Comparison of ENCODE assay signal across 14 cellular contexts in the genomic region with DNA sequence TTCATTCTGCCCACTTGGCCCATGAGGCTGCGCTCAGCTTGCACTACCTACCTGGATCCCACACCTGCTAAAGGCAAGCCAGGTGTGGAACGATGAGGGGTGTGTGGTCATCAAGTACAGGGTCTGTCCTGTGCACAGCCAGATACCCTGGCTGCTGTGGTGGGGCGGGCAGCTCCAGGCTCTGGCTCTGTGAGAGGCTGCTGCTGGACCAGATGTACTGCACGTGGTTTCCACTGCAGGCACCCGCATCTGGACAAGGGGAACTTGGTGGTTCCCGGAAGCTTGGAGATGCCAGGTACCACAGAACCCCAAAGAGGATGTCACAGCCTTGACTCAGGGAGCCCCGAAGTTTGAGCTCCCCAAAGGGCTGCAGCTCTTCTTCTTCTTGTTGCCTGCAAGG.
DNase-seq lines count a peak whose midpoint lies in the region; ATAC-seq and TF ChIP-seq lines count a peak whose summit lies in the region.
"Had no signal": no experiment of that assay in that cellular context is flagged by ENCODE, and none has a peak within 500 bp of the region (broad histone marks: within the 10 kb centered on the region; RNA-seq: fewer than 3 reads in every experiment).

No MANE protein-coding gene starts in this region.

- no peak overlapping the region for H3K4me3 Mint-ChIP-seq in chondrocyte (ENCODE audit: unreplicated experiment)
- H3K4me3 Mint-ChIP-seq: B cell; CD4-positive, alpha-beta T cell had no signal

- no peaks in the 10 kb centered on the region for H3K4me1 ChIP-seq in trophoblast cell (ENCODE audit: control insufficient read depth in 1 of 2, insufficient read depth in 2 of 2, low read length in 2 of 2)
- peaks cover 0 to 6% (median 0%) of the 10 kb centered on the region in 4 donors for H3K4me1 ChIP-seq in esophagus muscularis mucosa

- H4K12ac ChIP-seq in trophoblast cell (ENCODE audit: low read depth, low read length), result no peak overlapping the region

- no peaks in the 10 kb centered on the region for H3K79me2 ChIP-seq in trophoblast cell (ENCODE audit: control insufficient read depth, insufficient read depth, low read length, poor library complexity)

- peak; percentile 2 for DNase-seq in left ventricle myocardium superior
- DNase-seq in Right ventricle myocardium inferior (ENCODE audit: missing footprints), result no peak
- DNase-seq in chondrocyte (ENCODE audit: low spot score), result peak; percentile 74
- DNase-seq in trophoblast cell, result no peak
- no peak for DNase-seq in esophagus muscularis mucosa (ENCODE audit: extremely low spot score)
- DNase-seq in activated CD4-positive, CD25-positive, alpha-beta regulatory T cell treated with anti-CD3 and anti-CD28 coated beads, Interleukin-2, amount 50 U/mL, for 72 hours, result no peak
- no peak for DNase-seq in amygdala (lab: John Stamatoyannopoulos, UW)
- DNase-seq: C1 segment of cervical spinal cord; Calu3; CD4-positive, alpha-beta T cell; DMS 273 treated with DMSO at 0.1 percent for 48 hours; GM23248 had no signal

- H3K27ac ChIP-seq in trophoblast cell (ENCODE audit: low read depth, low read length) (no peak overlapping the region), esophagus muscularis mucosa (replicated peaks in 1 of 4) (no peak overlapping the region)
- H3K27ac ChIP-seq: GM23248 had no signal

- H3K14ac ChIP-seq in trophoblast cell (ENCODE audit: low read length), result no peak overlapping the region

- TF ChIP-seq POLR2A in esophagus muscularis mucosa (IDR thresholded peaks at IDR 0.05; ENCODE audit: low read depth), result no peak

- no peak overlapping the region for H2BK5ac ChIP-seq in trophoblast cell (ENCODE audit: low read depth, low read length, poor library complexity)

- no peaks in the 10 kb centered on the region for H3K36me3 ChIP-seq in trophoblast cell (ENCODE audit: control insufficient read depth in 1 of 2, insufficient read depth in 2 of 2, low read length in 2 of 2)
- no peaks in the 10 kb centered on the region for H3K36me3 ChIP-seq in esophagus muscularis mucosa

- H3K36me3 Mint-ChIP-seq in chondrocyte (ENCODE audit: low read depth), result peaks cover 1% of the 10 kb centered on the region

- no peak overlapping the region for H2AK5ac ChIP-seq in trophoblast cell (ENCODE audit: low read length)

- H3K27me3 ChIP-seq in trophoblast cell (ENCODE audit: insufficient read depth, low read length) (no peaks in the 10 kb centered on the region), esophagus muscularis mucosa (no peaks in the 10 kb centered on the region)

- no peak overlapping the region for H4K91ac ChIP-seq in trophoblast cell (ENCODE audit: low read depth, low read length)

- no peak overlapping the region for H3K18ac ChIP-seq in trophoblast cell (ENCODE audit: low read length)

- H2BK12ac ChIP-seq in trophoblast cell (ENCODE audit: low read length), result no peak overlapping the region

- H2AFZ ChIP-seq in trophoblast cell (ENCODE audit: insufficient read depth, low read length, poor library complexity), result no peak overlapping the region
- H2AFZ ChIP-seq: GM23248 had no signal

- TF ChIP-seq CTCF in chondrocyte (IDR thresholded peaks at IDR 0.05) (no peak), esophagus muscularis mucosa (IDR thresholded peaks at IDR 0.05) (no peak)

- H3K9ac ChIP-seq in trophoblast cell (ENCODE audit: low read length), result peak overlapping the region; percentile 38
- H3K9ac ChIP-seq: GM23248 had no signal

- no peak overlapping the region for H3K4me2 ChIP-seq in trophoblast cell (ENCODE audit: low read length)

- no peak overlapping the region for H2BK120ac ChIP-seq in trophoblast cell (ENCODE audit: insufficient read depth, low read length, poor library complexity)

- intact Hi-C loops in left ventricle myocardium superior (cut with micrococcal nuclease), result no loop called here
- intact Hi-C loops in Right ventricle myocardium inferior (cut with DNase I), result no loop called here
- intact Hi-C loops in esophagus muscularis mucosa (cut with DNase I), result no loop called here

- no peak overlapping the region for H3K4ac ChIP-seq in trophoblast cell (ENCODE audit: low read depth, low read length)

- H3K4me1 Mint-ChIP-seq in chondrocyte (ENCODE audit: low read depth), result peaks cover 5% of the 10 kb centered on the region
- H3K4me1 Mint-ChIP-seq: B cell had no signal

- no peaks in the 10 kb centered on the region for H3K27me3 Mint-ChIP-seq in chondrocyte (ENCODE audit: low read depth)
- H3K27me3 Mint-ChIP-seq: B cell; CD4-positive, alpha-beta T cell had no signal

- no peak overlapping the region for H3K27ac Mint-ChIP-seq in chondrocyte (ENCODE audit: unreplicated experiment)
- H3K27ac Mint-ChIP-seq: B cell; CD4-positive, alpha-beta T cell had no signal

- H3K4me3 ChIP-seq in trophoblast cell (ENCODE audit: low read depth, low read length) (no peak overlapping the region), esophagus muscularis mucosa (no peak overlapping the region)
- H3K4me3 ChIP-seq: GM12878, GM23248 had no signal

- WGBS in trophoblast cell (ENCODE audit: extremely low coverage, insufficient coverage, insufficient read length), result no CpG with 5 or more reads among the region's 7 CpGs
- 98% methylated on average over 7 of the region's 7 CpGs for WGBS in esophagus muscularis mucosa

- peaks cover 7% of the 10 kb centered on the region for H3K9me3 ChIP-seq in trophoblast cell (ENCODE audit: insufficient read depth, low read depth, low read length)
- peaks cover 6 to 31% (median 30%) of the 10 kb centered on the region in 4 donors for H3K9me3 ChIP-seq in esophagus muscularis mucosa

- H3K9me3 Mint-ChIP-seq in chondrocyte (ENCODE audit: low read depth), result peaks cover 34% of the 10 kb centered on the region

- TF ChIP-seq EP300 in esophagus muscularis mucosa (IDR thresholded peaks at IDR 0.05), result no peak

- no peaks in the 10 kb centered on the region for H3K79me1 ChIP-seq in trophoblast cell (ENCODE audit: low read length)

- H4K8ac ChIP-seq in trophoblast cell (ENCODE audit: low read depth, low read length), result no peak overlapping the region

- no peak overlapping the region for H3K23ac ChIP-seq in trophoblast cell (ENCODE audit: low read length)

- ATAC-seq in left ventricle myocardium superior (no peak), Right ventricle myocardium inferior (no peak)
- ATAC-seq: GM12878 had no signal

Comparison
In these comparisons a context has a peak if more than half of its experiments do, and no peak if none do; other contexts are left out.
1. DNase-seq: peak in left ventricle myocardium superior (single experiment) and chondrocyte (single experiment); none in Right ventricle myocardium inferior (single experiment), trophoblast cell (0 of 2), esophagus muscularis mucosa (single experiment), activated CD4-positive, CD25-positive, alpha-beta regulatory T cell treated with anti-CD3 and anti-CD28 coated beads, Interleukin-2, amount 50 U/mL, for 72 hours (single experiment) and amygdala (0 of 56).